In genomic region chr10:121598261-121599249, GRCh38 we compare ENCODE assay signal across 8 cellular contexts.
A peak's percentile ranks its signal among the peaks of the same experiment; 100 is the strongest.
DNase-seq lines count a peak whose midpoint lies in the region; ATAC-seq lines count a peak whose summit lies in the region.

Gene FGFR2 (minus strand): TSS chr10:121598444. CDS start chr10:121593817, 4,627 bp downstream.

- peaks cover 28% of the 10 kb centered on the region for H3K4me1 ChIP-seq in iPS-15b (ENCODE audit: control insufficient read depth, insufficient read depth, low read length)

- in situ Hi-C loops in T47D (cut with HindIII; ENCODE audit: low pct_unique_long_range_greater_than_20kb, low sequenced_read_pairs) = no loop called here

- peaks cover 4% of the 10 kb centered on the region for H3K36me3 ChIP-seq in iPS-15b (ENCODE audit: control insufficient read depth, insufficient read depth, low read length)

- H3K9me3 ChIP-seq in iPS-15b (ENCODE audit: control insufficient read depth, insufficient read depth, low read length) = no peaks in the 10 kb centered on the region

- H3K27me3 ChIP-seq in iPS-15b (ENCODE audit: control insufficient read depth, insufficient read depth, low read length) = peaks cover 6% of the 10 kb centered on the region

- H3K9ac ChIP-seq in iPS-15b (ENCODE audit: low read depth, low read length) = peak within 1 kb of the TSS; percentile 87

- peak; percentile 86 for ATAC-seq in HG02943 (IDR thresholded peaks at IDR 0.05; ENCODE audit: low read depth, unreplicated experiment)
- ATAC-seq in HG03039 (IDR thresholded peaks at IDR 0.05; ENCODE audit: unreplicated experiment) = no peak

- DNase-seq in stimulated activated CD4-positive, alpha-beta T cell treated with anti-CD3 and anti-CD28 coated beads, Interleukin-1b, Interleukin-23, amount 100 ng/mL, for 48 hours = peak; percentile 6
- DNase-seq in stimulated activated CD4-positive, alpha-beta T cell treated with anti-CD3 and anti-CD28 coated beads, Interleukin-4, amount 100 ng/mL, for 24 hours = no peak
- DNase-seq in NCI-H510A (lab: John Stamatoyannopoulos, UW) (peak; percentile 73), T47D (ENCODE audit: low read depth in 1 of 2, low spot score in 1 of 2) (peak; percentile 88 to 91), retina (peak; percentile 88)

- peak within 1 kb of the TSS; percentile 87 for H3K4me3 ChIP-seq in iPS-15b (ENCODE audit: low read depth, low read length)
